10 cellular contexts compared by ENCODE assay signal in genomic region chr12:9098463-9099026, GRCh38. TPM values are rescaled to one million over a fixed set of nuclear protein-coding genes. Genes with fewer than 3 reads are reported as not detected.
"Had no signal": no experiment of that assay in that cellular context is flagged by ENCODE, and none has a peak within 500 bp of the region (broad histone marks: within the 10 kb centered on the region; RNA-seq: fewer than 3 reads in every experiment).

No MANE protein-coding gene starts in this region.

- H3K9me3 ChIP-seq: HAP-1 had no signal

- DNase-seq: GM23248, GOT3, H7, HFFc6, KBM-7 had no signal

- H3K4me3 ChIP-seq: GM23248, HAP-1 had no signal

- H3K36me3 ChIP-seq: HAP-1 had no signal

- H2AFZ ChIP-seq: GM23248 had no signal

- FAIRE-seq: HTR-8/SVneo had no signal

- H3K9ac ChIP-seq: GM23248 had no signal

- H3K27ac ChIP-seq: GM23248 had no signal

- ATAC-seq: HCT116 had no signal

RNA-seq across cellular contexts. Expression of gene A2M, which starts 17.2 kb away (rescaled TPM):
- total RNA-seq: H7, HT-29 had no signal
- polyA plus RNA-seq: IgD-negative memory B cell had no signal
